In genomic region chr1:152419917-152420316, GRCh38 we compare ENCODE assay signal across 10 cellular contexts. TPM values are rescaled to one million over a fixed set of nuclear protein-coding genes. Genes with fewer than 3 reads are reported as not detected.
"Had no signal": no experiment of that assay in that cellular context is flagged by ENCODE, and none has a peak within 500 bp of the region (broad histone marks: within the 10 kb centered on the region; RNA-seq: fewer than 3 reads in every experiment).

No MANE protein-coding gene starts in this region.

- H3K9me3 ChIP-seq: HAP-1 had no signal

- H3K4me3 ChIP-seq: GM23248, HAP-1 had no signal

- H3K4me1 ChIP-seq: HAP-1 had no signal

- ATAC-seq: HCT116, HepG2 had no signal

- DNase-seq: GM23248, GOT3, H7, HFFc6 had no signal

- H3K36me3 ChIP-seq: HAP-1 had no signal

- H3K27ac ChIP-seq: GM23248, HL-60 had no signal

RNA-seq across cellular contexts. Expression of gene CRNN, which starts 5.9 kb away (rescaled TPM):
- total RNA-seq: GM23248, H4, H7, HepG2, HFFc6, HT1080 had no signal
